Comparison of ENCODE assay signal across 17 cellular contexts in the genomic region with DNA sequence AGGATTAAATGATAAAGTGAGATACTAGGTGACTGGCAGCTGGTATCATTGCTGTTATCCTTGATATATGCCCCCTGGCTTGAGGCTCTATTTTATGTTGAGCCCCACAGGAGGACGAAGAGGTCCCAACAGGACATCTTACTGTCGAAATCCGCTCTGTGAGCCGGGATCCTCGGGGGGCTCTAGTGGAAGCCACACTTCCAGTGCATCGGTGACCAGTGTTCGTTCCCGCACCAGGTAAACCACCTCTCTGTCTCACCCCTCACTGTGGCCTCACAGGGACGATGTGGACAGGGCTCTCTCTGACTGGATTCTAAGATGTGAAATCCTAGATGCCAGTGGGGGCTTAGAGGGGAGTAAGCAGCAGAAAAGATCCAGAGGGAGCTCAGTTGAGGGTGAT. TPM values are rescaled to one million over a fixed set of nuclear protein-coding genes. Genes with fewer than 3 reads are reported as not detected.
A peak's percentile ranks its signal among the peaks of the same experiment; 100 is the strongest.
DNase-seq lines count a peak whose midpoint lies in the region; ATAC-seq and TF ChIP-seq lines count a peak whose summit lies in the region.
"Had no signal": no experiment of that assay in that cellular context is flagged by ENCODE, and none has a peak within 500 bp of the region (broad histone marks: within the 10 kb centered on the region; RNA-seq: fewer than 3 reads in every experiment).

No MANE protein-coding gene starts in this region.

- peaks cover 22% of the 10 kb centered on the region for H3K4me1 ChIP-seq in OCI-LY7 (ENCODE audit: insufficient read depth, low read length, poor library complexity, severe bottlenecking)

- DNase-seq in activated T-cell treated with anti-CD3 and anti-CD28 coated beads, Interleukin-2, amount 50 U/mL, for 4 hours: no peak
- no peak for DNase-seq in activated T-cell treated with anti-CD3 and anti-CD28 coated beads, Interleukin-2, amount 50 U/mL, for 1 hour
- no peak for DNase-seq in OCI-LY7 (ENCODE audit: low spot score)
- no peak for DNase-seq in progenitor cell of endocrine pancreas (ENCODE audit: low spot score, unreplicated experiment)
- no peak for DNase-seq in OCI-M2 (lab: John Stamatoyannopoulos, UW; ENCODE audit: unreplicated experiment)
- no peak for DNase-seq in globus pallidus (ENCODE audit: low spot score)
- DNase-seq: activated effector memory CD4-positive, alpha-beta T cell treated with anti-CD3 and anti-CD28 coated beads, Interleukin-2, amount 50 U/mL, for 16 hours; aorta; GM23248; head of caudate nucleus; left lung; NCI-H1048; right lobe of liver; stimulated activated naive CD8-positive, alpha-beta T cell treated with anti-CD3 and anti-CD28 coated beads, Interleukin-15, Interleukin-2, amounts not matched to agents 100 U/mL and 50 U/mL, for 24 hours; tibial artery had no signal

- peaks cover 32% of the 10 kb centered on the region for H3K4me1 Mint-ChIP-seq in activated T-cell treated with anti-CD3 and anti-CD28 coated beads, Interleukin-2, amount 50 U/mL, for 4 hours (ENCODE audit: low read depth)
- peaks cover 42% of the 10 kb centered on the region for H3K4me1 Mint-ChIP-seq in dendritic cell treated with granulocyte-macrophage colony-stimulating factor and Interleukin-4, amounts not matched to agents 40 ng/mL and 50 ng/mL, for 4 days (ENCODE audit: low read depth)
- peaks cover 15% of the 10 kb centered on the region for H3K4me1 Mint-ChIP-seq in progenitor cell of endocrine pancreas (ENCODE audit: low read depth)

- no peak for ATAC-seq in activated T-cell treated with anti-CD3 and anti-CD28 coated beads, Interleukin-2, amount 50 U/mL, for 4 hours
- ATAC-seq in HG03097 (IDR thresholded peaks at IDR 0.05; ENCODE audit: low FRiP score, unreplicated experiment): no peak
- ATAC-seq: left lung; right lobe of liver; stimulated activated naive CD8-positive, alpha-beta T cell treated with anti-CD3 and anti-CD28 coated beads, Interleukin-15, Interleukin-2, amounts not matched to agents 100 U/mL and 50 U/mL, for 24 hours had no signal

- H3K36me3 Mint-ChIP-seq in activated T-cell treated with anti-CD3 and anti-CD28 coated beads, Interleukin-2, amount 50 U/mL, for 4 hours (ENCODE audit: insufficient read depth): peaks cover 9% of the 10 kb centered on the region
- peaks cover 59% of the 10 kb centered on the region for H3K36me3 Mint-ChIP-seq in dendritic cell treated with granulocyte-macrophage colony-stimulating factor and Interleukin-4, amounts not matched to agents 40 ng/mL and 50 ng/mL, for 4 days (ENCODE audit: low read depth)
- peaks cover 11% of the 10 kb centered on the region for H3K36me3 Mint-ChIP-seq in progenitor cell of endocrine pancreas (ENCODE audit: insufficient read depth)

- no peak overlapping the region for H2AFZ ChIP-seq in OCI-LY7 (ENCODE audit: low read length)
- H2AFZ ChIP-seq: GM23248 had no signal

- no peaks in the 10 kb centered on the region for H3K9me3 ChIP-seq in OCI-LY7 (ENCODE audit: low read length)
- H3K9me3 ChIP-seq: left lung, right lobe of liver, tibial artery had no signal

- H3K36me3 ChIP-seq in OCI-LY7 (ENCODE audit: insufficient read depth, low read length): peaks cover 51% of the 10 kb centered on the region

- H3K4me3 ChIP-seq in OCI-LY7 (ENCODE audit: low read depth, low read length, poor library complexity, severe bottlenecking): no peak overlapping the region
- H3K4me3 ChIP-seq: left lung, right lobe of liver, tibial artery had no signal

- H3K9me3 Mint-ChIP-seq in activated T-cell treated with anti-CD3 and anti-CD28 coated beads, Interleukin-2, amount 50 U/mL, for 4 hours: no peaks in the 10 kb centered on the region
- no peaks in the 10 kb centered on the region for H3K9me3 Mint-ChIP-seq in dendritic cell treated with granulocyte-macrophage colony-stimulating factor and Interleukin-4, amounts not matched to agents 40 ng/mL and 50 ng/mL, for 4 days
- H3K9me3 Mint-ChIP-seq in progenitor cell of endocrine pancreas (ENCODE audit: low read depth): no peaks in the 10 kb centered on the region

- POLR2A ChIA-PET in OCI-LY7 (lab: Charles Lee): interaction anchor here (3.7 kb wide), 1 partner anchor 34 kb away, joined by 27 read pairs; the partner anchor contains the start of gene KPNA6

- peak overlapping the region; percentile 42 for H3K4me3 Mint-ChIP-seq in activated T-cell treated with anti-CD3 and anti-CD28 coated beads, Interleukin-2, amount 50 U/mL, for 4 hours
- no peak overlapping the region for H3K4me3 Mint-ChIP-seq in dendritic cell treated with granulocyte-macrophage colony-stimulating factor and Interleukin-4, amounts not matched to agents 40 ng/mL and 50 ng/mL, for 4 days
- H3K4me3 Mint-ChIP-seq in progenitor cell of endocrine pancreas (ENCODE audit: low read depth): peak overlapping the region; percentile 52

- TF ChIP-seq CTCF in OCI-LY7 (conservative IDR thresholded peaks at IDR 0.05; ENCODE audit: low read length) (no peak), progenitor cell of endocrine pancreas (IDR thresholded peaks at IDR 0.05; ENCODE audit: unreplicated experiment) (no peak)

- H3K27me3 Mint-ChIP-seq in activated T-cell treated with anti-CD3 and anti-CD28 coated beads, Interleukin-2, amount 50 U/mL, for 4 hours (ENCODE audit: low read depth): no peaks in the 10 kb centered on the region
- H3K27me3 Mint-ChIP-seq in dendritic cell treated with granulocyte-macrophage colony-stimulating factor and Interleukin-4, amounts not matched to agents 40 ng/mL and 50 ng/mL, for 4 days: peaks cover 5% of the 10 kb centered on the region
- no peaks in the 10 kb centered on the region for H3K27me3 Mint-ChIP-seq in progenitor cell of endocrine pancreas

- peaks cover 15% of the 10 kb centered on the region for H3K79me2 ChIP-seq in OCI-LY7 (ENCODE audit: insufficient read depth, low read depth, low read length)

- H4K20me1 ChIP-seq in OCI-LY7 (ENCODE audit: insufficient read depth, low read length): 0 out of 2 replicates have a peak, but pooled peaks cover 4% of the 10 kb centered on the region

- no peaks in the 10 kb centered on the region for H3K9me2 ChIP-seq in OCI-LY7 (ENCODE audit: insufficient read depth, low read length)

- H3K27ac Mint-ChIP-seq in dendritic cell treated with granulocyte-macrophage colony-stimulating factor and Interleukin-4, amounts not matched to agents 40 ng/mL and 50 ng/mL, for 4 days: peak overlapping the region; percentile 28
- H3K27ac Mint-ChIP-seq in progenitor cell of endocrine pancreas: no peak overlapping the region

- intact Hi-C loops in OCI-LY7 (cut with micrococcal nuclease; ENCODE audit: unreplicated experiment): loop anchor here (5.0 kb wide), 1 partner anchor 217 kb away; the partner anchor contains the start of gene HDAC1
- intact Hi-C loops in dendritic cell treated with granulocyte-macrophage colony-stimulating factor and Interleukin-4, amounts not matched to agents 40 ng/mL and 50 ng/mL, for 4 days (cut with micrococcal nuclease): loop anchor here (5.0 kb wide), 1 partner anchor 32 kb away; the partner anchor contains the start of gene KPNA6

- peak overlapping the region; percentile 87; the same call in 1 of the 2 replicates for H3K4me2 ChIP-seq in OCI-LY7 (ENCODE audit: low read length)

- CTCF ChIA-PET in OCI-LY7 (lab: Charles Lee; ENCODE audit: unreplicated experiment): no interaction called here

- no TSS peak for BruUV-seq in OCI-LY7 (replicated peaks; lab: Mats Ljungman, UMichigan)

- no peak overlapping the region for H3K27ac ChIP-seq in OCI-LY7 (ENCODE audit: low read depth, low read length, poor library complexity, severe bottlenecking)
- H3K27ac ChIP-seq: GM23248, right lobe of liver had no signal

RNA-seq across cellular contexts. Expression of gene TMEM39B, which starts 2.1 kb away (rescaled TPM):
- 10 to 100 TPM; 26.9 to 30.4 (median 27.8) TPM for total RNA-seq in activated T-cell treated with anti-CD3 and anti-CD28 coated beads, Interleukin-2, amount 50 U/mL, for 4 hours
- 10.0 and 11.3 TPM in 2 replicates for total RNA-seq in OCI-LY7 (2014; rRNA removed; shearing (Covaris generic))
- total RNA-seq in OCI-LY7 (2022) (35.9 and 38.8 TPM in 2 replicates), progenitor cell of endocrine pancreas (20.3 and 23.7 TPM in 2 replicates)

RNA-seq across cellular contexts. Expression of gene KPNA6, which starts 33.0 kb away (rescaled TPM):
- total RNA-seq in activated T-cell treated with anti-CD3 and anti-CD28 coated beads, Interleukin-2, amount 50 U/mL, for 4 hours: 10 to 100 TPM; 82.6 to 90.0 (median 88.1) TPM
- total RNA-seq in OCI-LY7 (2014; rRNA removed; shearing (Covaris generic)): 16.6 and 19.5 TPM in 2 replicates
- total RNA-seq in OCI-LY7 (2022): 36.3 and 40.7 TPM in 2 replicates
- total RNA-seq in progenitor cell of endocrine pancreas: 67.0 and 68.4 TPM in 2 replicates
